In genomic region chr2:143261986-143262784, GRCh38 we compare ENCODE assay signal across 8 cellular contexts.
DNase-seq lines count a peak whose midpoint lies in the region; ATAC-seq and TF ChIP-seq lines count a peak whose summit lies in the region.

No MANE protein-coding gene starts in this region.

- peak; percentile 63 for ATAC-seq in GM21576 (IDR thresholded peaks at IDR 0.05; ENCODE audit: unreplicated experiment)
- peak; percentile 88 for ATAC-seq in upper lobe of right lung
- ATAC-seq in GM19328 (IDR thresholded peaks at IDR 0.05; ENCODE audit: unreplicated experiment): no peak

- H3K4me3 Mint-ChIP-seq in CD14-positive monocyte: peak overlapping the region in 1 of 2 donors; percentile 49

- H3K27me3 Mint-ChIP-seq in CD14-positive monocyte (ENCODE audit: low read depth in 3 of 3): peaks cover 0 to 2% (median 0%) of the 10 kb centered on the region in 3 donors

- intact Hi-C loops in CD14-positive monocyte (cut with micrococcal nuclease) (loop anchor here in 1 of 2 donors (10.0 kb wide), 1 partner anchor 227 kb away; no protein-coding TSS in a partner anchor), upper lobe of right lung (cut with DNase I) (no loop called here)

- H3K27ac ChIP-seq in upper lobe of right lung: no peak overlapping the region

- no peak overlapping the region for H3K4me3 ChIP-seq in upper lobe of right lung

- H3K9me3 ChIP-seq in upper lobe of right lung: no peaks in the 10 kb centered on the region

- DNase-seq in CD14-positive monocyte (ENCODE audit: low spot score) (peak; percentile 85), NOMO-1 treated with DMSO at 0.1 percent for 48 hours (lab: John Stamatoyannopoulos, UW; ENCODE audit: unreplicated experiment) (peak; percentile 66), amniotic epithelial cell (ENCODE audit: low read depth) (peak; percentile 22), upper lobe of right lung (no peak), dermis blood vessel endothelial cell (no peak), HCEC 1CT (no peak)

- peak overlapping the region; percentile 87 to 98 (median 94) for H3K27ac Mint-ChIP-seq in CD14-positive monocyte

- no peaks in the 10 kb centered on the region for H3K36me3 ChIP-seq in upper lobe of right lung

- H3K27me3 ChIP-seq in upper lobe of right lung: no peaks in the 10 kb centered on the region

- TF ChIP-seq CTCF in CD14-positive monocyte (IDR thresholded peaks at IDR 0.05) (no peak), upper lobe of right lung (IDR thresholded peaks at IDR 0.05) (no peak)

- peaks cover 11% of the 10 kb centered on the region for H3K4me1 ChIP-seq in upper lobe of right lung

- H3K4me1 Mint-ChIP-seq in CD14-positive monocyte: peaks cover 39% of the 10 kb centered on the region

- peaks cover 0 to 2% (median 0%) of the 10 kb centered on the region in 7 donors for H3K9me3 Mint-ChIP-seq in CD14-positive monocyte

- H3K36me3 Mint-ChIP-seq in CD14-positive monocyte: peaks cover 3 to 12% of the 10 kb centered on the region in 2 donors

Comparison
In these comparisons a context has a peak if more than half of its experiments do, and no peak if none do; other contexts are left out.
1. DNase-seq: peak in CD14-positive monocyte (single experiment), NOMO-1 treated with DMSO at 0.1 percent for 48 hours (single experiment) and amniotic epithelial cell (single experiment); none in upper lobe of right lung (single experiment), dermis blood vessel endothelial cell (single experiment) and HCEC 1CT (single experiment).